ENCODE assay signal across 1 cellular context in genomic region chr7:158559356-158559755, GRCh38.
TF ChIP-seq lines count a peak whose summit lies in the region.

No MANE protein-coding gene starts in this region.

TF ChIP-seq in H1, 55 proteins besides CTCF, POLR2A, EP300 and RAD21 (continued from another document):
- no peak for TF ChIP-seq ATF3 (IDR thresholded peaks at IDR 0.05; ENCODE audit: insufficient read depth, low read depth, low read length)
- TF ChIP-seq KDM4A (IDR thresholded peaks at IDR 0.05; ENCODE audit: low read depth, low read length, severe bottlenecking): no peak
- no peak for TF ChIP-seq E2F6 (IDR thresholded peaks at IDR 0.05)
- no peak for TF ChIP-seq JUND (IDR thresholded peaks at IDR 0.05; ENCODE audit: low read length)
- no peak for TF ChIP-seq TAF1 (IDR thresholded peaks at IDR 0.05; ENCODE audit: low read depth, low read length)
- TF ChIP-seq POU5F1 (IDR thresholded peaks at IDR 0.05; ENCODE audit: low read depth, low read length): no peak
